2 cellular contexts compared by ENCODE assay signal in the genomic region with DNA sequence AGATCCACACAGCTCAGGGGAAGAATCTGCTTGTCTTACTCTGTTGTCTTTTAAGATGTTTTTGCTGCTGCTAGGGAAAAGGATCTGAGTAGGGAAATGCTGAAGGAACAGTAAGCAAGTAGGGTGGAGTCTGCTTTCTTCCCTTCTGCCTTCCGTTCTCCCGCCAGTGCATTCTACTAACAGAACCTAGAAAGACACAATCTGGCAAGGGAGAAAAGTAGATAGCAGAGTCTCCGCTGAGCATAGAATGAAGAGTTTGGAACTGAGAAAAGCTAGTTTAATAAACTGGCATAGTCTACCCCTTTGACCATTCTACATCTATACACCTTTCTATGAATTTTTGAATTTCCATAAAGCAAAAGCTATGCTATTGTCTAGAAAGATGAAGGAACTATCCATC.
TF ChIP-seq lines count a peak whose summit lies in the region.

No MANE protein-coding gene starts in this region.

TF ChIP-seq in HepG2, 621 proteins besides CTCF, POLR2A, EP300 and RAD21:
- TF ChIP-seq, protein P1, sequence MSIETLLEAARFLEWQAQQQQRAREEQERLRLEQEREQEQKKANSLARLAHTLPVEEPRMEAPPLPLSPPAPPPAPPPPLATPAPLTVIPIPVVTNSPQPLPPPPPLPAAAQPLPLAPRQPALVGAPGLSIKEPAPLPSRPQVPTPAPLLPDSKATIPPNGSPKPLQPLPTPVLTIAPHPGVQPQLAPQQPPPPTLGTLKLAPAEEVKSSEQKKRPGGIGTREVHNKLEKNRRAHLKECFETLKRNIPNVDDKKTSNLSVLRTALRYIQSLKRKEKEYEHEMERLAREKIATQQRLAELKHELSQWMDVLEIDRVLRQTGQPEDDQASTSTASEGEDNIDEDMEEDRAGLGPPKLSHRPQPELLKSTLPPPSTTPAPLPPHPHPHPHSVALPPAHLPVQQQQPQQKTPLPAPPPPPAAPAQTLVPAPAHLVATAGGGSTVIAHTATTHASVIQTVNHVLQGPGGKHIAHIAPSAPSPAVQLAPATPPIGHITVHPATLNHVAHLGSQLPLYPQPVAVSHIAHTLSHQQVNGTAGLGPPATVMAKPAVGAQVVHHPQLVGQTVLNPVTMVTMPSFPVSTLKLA (IDR thresholded peaks at IDR 0.05), result no peak
- no peak for TF ChIP-seq ZNF547 (CRISPR knock-in tag; IDR thresholded peaks at IDR 0.05)
- no peak for TF ChIP-seq ZSCAN9 (CRISPR knock-in tag; IDR thresholded peaks at IDR 0.05; ENCODE audit: borderline replicate concordance)
- TF ChIP-seq, protein P2, sequence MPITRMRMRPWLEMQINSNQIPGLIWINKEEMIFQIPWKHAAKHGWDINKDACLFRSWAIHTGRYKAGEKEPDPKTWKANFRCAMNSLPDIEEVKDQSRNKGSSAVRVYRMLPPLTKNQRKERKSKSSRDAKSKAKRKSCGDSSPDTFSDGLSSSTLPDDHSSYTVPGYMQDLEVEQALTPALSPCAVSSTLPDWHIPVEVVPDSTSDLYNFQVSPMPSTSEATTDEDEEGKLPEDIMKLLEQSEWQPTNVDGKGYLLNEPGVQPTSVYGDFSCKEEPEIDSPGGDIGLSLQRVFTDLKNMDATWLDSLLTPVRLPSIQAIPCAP (CRISPR knock-in tag; IDR thresholded peaks at IDR 0.05; ENCODE audit: low read depth), result no peak
- TF ChIP-seq ZNF644 (CRISPR knock-in tag; IDR thresholded peaks at IDR 0.05; ENCODE audit: low read depth), result no peak
- TF ChIP-seq CC2D1A (CRISPR knock-in tag; IDR thresholded peaks at IDR 0.05), result no peak
- TF ChIP-seq ZBTB7B (CRISPR knock-in tag; IDR thresholded peaks at IDR 0.05), result no peak
- TF ChIP-seq, protein P3, sequence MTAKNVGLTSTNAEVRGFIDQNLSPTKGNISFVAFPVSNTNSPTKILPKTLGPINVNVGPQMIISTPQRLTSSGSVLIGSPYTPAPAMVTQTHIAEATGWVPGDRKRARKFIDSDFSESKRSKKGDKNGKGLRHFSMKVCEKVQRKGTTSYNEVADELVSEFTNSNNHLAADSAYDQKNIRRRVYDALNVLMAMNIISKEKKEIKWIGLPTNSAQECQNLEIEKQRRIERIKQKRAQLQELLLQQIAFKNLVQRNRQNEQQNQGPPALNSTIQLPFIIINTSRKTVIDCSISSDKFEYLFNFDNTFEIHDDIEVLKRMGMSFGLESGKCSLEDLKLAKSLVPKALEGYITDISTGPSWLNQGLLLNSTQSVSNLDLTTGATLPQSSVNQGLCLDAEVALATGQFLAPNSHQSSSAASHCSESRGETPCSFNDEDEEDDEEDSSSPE (CRISPR knock-in tag; IDR thresholded peaks at IDR 0.05), result no peak
- TF ChIP-seq BRD4 (CRISPR knock-in tag; IDR thresholded peaks at IDR 0.05), result no peak
- TF ChIP-seq NFIB (CRISPR knock-in tag; IDR thresholded peaks at IDR 0.05; ENCODE audit: borderline replicate concordance), result no peak
- no peak for TF ChIP-seq ARNT (IDR thresholded peaks at IDR 0.05)
- TF ChIP-seq, protein P4, sequence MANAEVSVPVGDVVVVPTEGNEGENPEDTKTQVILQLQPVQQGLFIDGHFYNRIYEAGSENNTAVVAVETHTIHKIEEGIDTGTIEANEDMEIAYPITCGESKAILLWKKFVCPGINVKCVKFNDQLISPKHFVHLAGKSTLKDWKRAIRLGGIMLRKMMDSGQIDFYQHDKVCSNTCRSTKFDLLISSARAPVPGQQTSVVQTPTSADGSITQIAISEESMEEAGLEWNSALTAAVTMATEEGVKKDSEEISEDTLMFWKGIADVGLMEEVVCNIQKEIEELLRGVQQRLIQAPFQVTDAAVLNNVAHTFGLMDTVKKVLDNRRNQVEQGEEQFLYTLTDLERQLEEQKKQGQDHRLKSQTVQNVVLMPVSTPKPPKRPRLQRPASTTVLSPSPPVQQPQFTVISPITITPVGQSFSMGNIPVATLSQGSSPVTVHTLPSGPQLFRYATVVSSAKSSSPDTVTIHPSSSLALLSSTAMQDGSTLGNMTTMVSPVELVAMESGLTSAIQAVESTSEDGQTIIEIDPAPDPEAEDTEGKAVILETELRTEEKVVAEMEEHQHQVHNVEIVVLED (CRISPR knock-in tag; IDR thresholded peaks at IDR 0.05; ENCODE audit: borderline replicate concordance), result no peak
- no peak for TF ChIP-seq ZNF121 (CRISPR knock-in tag; IDR thresholded peaks at IDR 0.05)
- TF ChIP-seq SP2 (CRISPR knock-in tag; IDR thresholded peaks at IDR 0.05), result no peak
- TF ChIP-seq PCBP2 (optimal IDR thresholded peaks at IDR 0.05; ENCODE audit: low read depth, low read length, poor library complexity, severe bottlenecking), result no peak

TF ChIP-seq in endothelial cell of umbilical vein, 7 proteins besides CTCF, POLR2A, EP300 and RAD21:
- TF ChIP-seq, protein P5, sequence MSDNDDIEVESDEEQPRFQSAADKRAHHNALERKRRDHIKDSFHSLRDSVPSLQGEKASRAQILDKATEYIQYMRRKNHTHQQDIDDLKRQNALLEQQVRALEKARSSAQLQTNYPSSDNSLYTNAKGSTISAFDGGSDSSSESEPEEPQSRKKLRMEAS (IDR thresholded peaks at IDR 0.05; ENCODE audit: insufficient read depth, insufficient read length), result no peak
- TF ChIP-seq FOS (IDR thresholded peaks at IDR 0.05; ENCODE audit: borderline replicate concordance, insufficient read depth, low read length) (no peak), JUN (IDR thresholded peaks at IDR 0.05; ENCODE audit: borderline replicate concordance, insufficient read depth, insufficient read length, low read depth) (no peak), MYC (IDR thresholded peaks at IDR 0.05; ENCODE audit: low read depth, low read length) (no peak), EZH2 (IDR thresholded peaks at IDR 0.05; ENCODE audit: borderline replicate concordance, low read depth, low read length, severe bottlenecking) (no peak), GATA2 (IDR thresholded peaks at IDR 0.05; ENCODE audit: insufficient read depth, insufficient read length, low read depth, low read length) (no peak), POLR2AphosphoS5 (IDR thresholded peaks at IDR 0.05; ENCODE audit: insufficient read depth, low read depth, low read length) (no peak)
